20 cellular contexts compared by ENCODE assay signal in the genomic region with DNA sequence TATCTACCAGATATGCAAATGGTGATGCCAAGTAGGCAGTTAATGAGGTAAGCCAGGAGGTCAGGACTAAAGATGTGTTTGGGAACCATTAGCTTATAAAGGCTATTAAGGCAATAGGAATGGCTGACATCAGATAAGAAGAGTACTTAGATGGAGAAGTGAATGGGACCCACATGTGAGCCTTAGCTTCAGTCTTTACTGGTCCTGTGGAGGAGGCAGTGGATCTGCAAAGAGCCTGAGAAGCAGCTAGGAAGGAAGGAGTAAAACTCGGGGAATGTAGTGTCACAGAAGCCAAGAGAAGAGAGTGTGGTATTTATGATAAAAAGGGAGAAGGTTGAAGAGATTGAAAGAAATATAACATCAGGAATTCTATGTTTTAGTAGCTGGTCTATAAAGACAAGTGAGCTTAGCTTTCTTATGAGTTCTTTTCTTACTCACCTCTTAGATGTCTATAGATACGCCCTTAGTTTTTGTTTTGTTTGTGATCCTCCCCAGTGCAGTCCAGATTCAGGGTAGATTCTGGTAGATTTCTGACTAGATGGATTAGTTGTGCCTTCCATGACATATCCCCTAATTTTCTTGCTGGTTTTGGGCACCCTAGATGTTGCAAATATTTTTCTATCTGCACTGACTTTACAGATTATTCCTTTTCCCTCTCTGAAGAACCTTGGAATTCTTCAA. TPM values are rescaled to one million over a fixed set of nuclear protein-coding genes. Genes with fewer than 3 reads are reported as not detected.
DNase-seq lines count a peak whose midpoint lies in the region; ATAC-seq, FAIRE-seq and TF ChIP-seq lines count a peak whose summit lies in the region.
"Had no signal": no experiment of that assay in that cellular context is flagged by ENCODE, and none has a peak within 500 bp of the region (broad histone marks: within the 10 kb centered on the region; RNA-seq: fewer than 3 reads in every experiment).

No MANE protein-coding gene starts in this region.

- intact Hi-C loops in natural killer cell (cut with micrococcal nuclease) = no loop called here
- intact Hi-C loops in GM12878 (cut with micrococcal nuclease; ENCODE audit: unreplicated experiment) = no loop called here

- in situ Hi-C loops in GM12878 (cut with MboI) = no loop called here

- no peak for TF ChIP-seq POLR2A in GM12878 (IDR thresholded peaks at IDR 0.05; ENCODE audit: low read depth, low read length)

- H3K9ac ChIP-seq in GM12878 (ENCODE audit: control insufficient read depth, insufficient read depth, low read length) = no peak overlapping the region

- H3K27ac ChIP-seq in GM12878 (ENCODE audit: control insufficient read depth, insufficient read depth) = no peak overlapping the region
- H3K27ac ChIP-seq: psoas muscle had no signal

- CTCF ChIA-PET in GM12878 (lab: Yijun Ruan, JAX) = interaction anchor here (0.6 to 1.8 kb wide), 5 partner anchors 22 to 139 kb away, joined by 3 to 10 read pairs (median 4); no protein-coding TSS in a partner anchor

- no peak overlapping the region for H2AFZ ChIP-seq in GM12878 (ENCODE audit: control insufficient read depth, low read depth, low read length)

- H3K4me1 ChIP-seq in GM12878 (ENCODE audit: control insufficient read depth, insufficient read depth, low read length) = peaks cover 5% of the 10 kb centered on the region; the same call in 1 of the 2 replicates
- H3K4me1 ChIP-seq: psoas muscle had no signal

- peaks cover 32 to 47% of the 10 kb centered on the region in 2 donors for H3K4me1 Mint-ChIP-seq in natural killer cell
- H3K4me1 Mint-ChIP-seq in natural killer cell treated with Interleukin-12 subunit alpha and Interleukin-12 subunit beta and Interleukin-15 and Interleukin-18, amount 100 ng/mL, for 72 hours (ENCODE audit: low read depth in 2 of 2) = peaks cover 24 to 25% of the 10 kb centered on the region in 2 donors
- H3K4me1 Mint-ChIP-seq in IgD-negative memory B cell = peaks cover 43 to 58% (median 47%) of the 10 kb centered on the region in 3 donors

- peaks cover 23% of the 10 kb centered on the region for H3K36me3 Mint-ChIP-seq in natural killer cell
- H3K36me3 Mint-ChIP-seq in natural killer cell treated with Interleukin-12 subunit alpha and Interleukin-12 subunit beta and Interleukin-15 and Interleukin-18, amount 100 ng/mL, for 72 hours = peaks cover 20% of the 10 kb centered on the region
- H3K36me3 Mint-ChIP-seq in IgD-negative memory B cell = peaks cover 20% of the 10 kb centered on the region

- ATAC-seq in natural killer cell (no peak), GM12878 (peak; percentile 30; the same call in 2 of the 3 replicates), GM19395 (IDR thresholded peaks at IDR 0.05; ENCODE audit: unreplicated experiment) (no peak)
- ATAC-seq in natural killer cell treated with Interleukin-12 subunit alpha and Interleukin-12 subunit beta and Interleukin-15 and Interleukin-18, amount 100 ng/mL, for 72 hours = no peak
- ATAC-seq: HepG2, mucosa of descending colon, psoas muscle had no signal

- H3K27ac Mint-ChIP-seq in natural killer cell = peak overlapping the region; percentile 46 to 75
- peak overlapping the region in 1 of 2 donors; percentile 11 for H3K27ac Mint-ChIP-seq in natural killer cell treated with Interleukin-12 subunit alpha and Interleukin-12 subunit beta and Interleukin-15 and Interleukin-18, amount 100 ng/mL, for 72 hours
- H3K27ac Mint-ChIP-seq in IgD-negative memory B cell = peak overlapping the region in 2 of 3 donors; percentile 2 to 10

- peaks cover 2 to 5% of the 10 kb centered on the region in 2 donors for H3K9me3 Mint-ChIP-seq in natural killer cell
- peaks cover 16% of the 10 kb centered on the region for H3K9me3 Mint-ChIP-seq in natural killer cell treated with Interleukin-12 subunit alpha and Interleukin-12 subunit beta and Interleukin-15 and Interleukin-18, amount 100 ng/mL, for 72 hours
- H3K9me3 Mint-ChIP-seq in IgD-negative memory B cell = peaks cover 0 to 10% (median 0%) of the 10 kb centered on the region in 3 donors

- H3K4me3 Mint-ChIP-seq in natural killer cell (no peak overlapping the region), IgD-negative memory B cell (peak overlapping the region in 2 of 4 donors; percentile 6 to 39)
- no peak overlapping the region for H3K4me3 Mint-ChIP-seq in natural killer cell treated with Interleukin-12 subunit alpha and Interleukin-12 subunit beta and Interleukin-15 and Interleukin-18, amount 100 ng/mL, for 72 hours

- no peak overlapping the region for H3K4me2 ChIP-seq in GM12878 (ENCODE audit: control insufficient read depth, insufficient read depth)

- SMC1A ChIA-PET in GM12878 (lab: Charles Lee; ENCODE audit: uncharacterized antibody, unreplicated experiment) = interaction anchor here (0.9 to 2.9 kb wide), 22 partner anchors 10 to 219 kb away, joined by 3 to 19 read pairs (median 5); partner anchors contain the start of gene SLAMF6

- DNase-seq in natural killer cell (no peak), GM12878 (ENCODE audit: low read depth, low spot score) (no peak), Ammon's horn (ENCODE audit: low spot score) (no peak), pons (ENCODE audit: low spot score) (no peak)
- no peak for DNase-seq in natural killer cell treated with Interleukin-12 subunit alpha and Interleukin-12 subunit beta and Interleukin-15 and Interleukin-18, amount 100 ng/mL, for 72 hours (ENCODE audit: low spot score)
- DNase-seq: activated CD4-positive, alpha-beta T cell treated with anti-CD3 and anti-CD28 coated beads for 4 hours; effector CD4-positive, alpha-beta T cell; HCEC 1CT; mucosa of descending colon; NCI-H1694 treated with DMSO at 0.1 percent for 48 hours; NCI-H2227 treated with DMSO at 0.1 percent for 48 hours; psoas muscle; stimulated activated CD4-positive, alpha-beta T cell treated with anti-CD3 and anti-CD28 coated beads, Interleukin-15, amount 100 ng/mL, for 24 hours had no signal

- POLR2A ChIA-PET in GM12878 (lab: Charles Lee) = interaction anchor here (0.5 to 2.4 kb wide), 5 partner anchors 15 to 39 kb away, joined by 3 to 9 read pairs (median 3); partner anchors contain the start of gene SLAMF6

- FAIRE-seq in GM12878 (lab: Jason Lieb, UNC) = no peak
- FAIRE-seq: HepG2 had no signal

- H3K27me3 Mint-ChIP-seq in natural killer cell (ENCODE audit: low read depth in 2 of 2) = no peaks in the 10 kb centered on the region
- no peaks in the 10 kb centered on the region for H3K27me3 Mint-ChIP-seq in natural killer cell treated with Interleukin-12 subunit alpha and Interleukin-12 subunit beta and Interleukin-15 and Interleukin-18, amount 100 ng/mL, for 72 hours
- no peaks in the 10 kb centered on the region for H3K27me3 Mint-ChIP-seq in IgD-negative memory B cell

- H3K79me2 ChIP-seq in GM12878 (ENCODE audit: control insufficient read depth, insufficient read depth, low read length) = no peaks in the 10 kb centered on the region

- H4K20me1 ChIP-seq in GM12878 (ENCODE audit: control insufficient read depth, insufficient read depth) = no peaks in the 10 kb centered on the region

- TF ChIP-seq EP300 in GM12878 (IDR thresholded peaks at IDR 0.05; ENCODE audit: borderline replicate concordance in 1 of 2, control insufficient read depth in 1 of 2, low read depth in 2 of 2, low read length in 2 of 2) = no peak

- no TSS peak for BruUV-seq in GM12878 (replicated peaks; lab: Mats Ljungman, UMichigan)

- RAD21 ChIA-PET in GM12878 (lab: Charles Lee; ENCODE audit: unreplicated experiment) = interaction anchor here (0.8 to 4.5 kb wide), 7 partner anchors 18 to 66 kb away, joined by 3 to 25 read pairs (median 5); no protein-coding TSS in a partner anchor

- TF ChIP-seq RAD21 in GM12878 (IDR thresholded peaks at IDR 0.05; ENCODE audit: insufficient read depth, low read depth, low read length) = no peak

- 75% methylated on average over 2 of the region's 2 CpGs for WGBS in GM12878 (ENCODE audit: insufficient coverage, insufficient replicate concordance, low lambda C conversion rate, missing lambda C conversion rate)

- no peak overlapping the region for H3K4me3 ChIP-seq in GM12878
- H3K4me3 ChIP-seq: lung, mucosa of descending colon, psoas muscle had no signal

- peaks cover 5% of the 10 kb centered on the region; the same call in 1 of the 3 replicates for H3K9me3 ChIP-seq in GM12878 (replicated peaks; ENCODE audit: control insufficient read depth, insufficient read depth, low read length)
- H3K9me3 ChIP-seq: mucosa of descending colon, psoas muscle had no signal

- H3K36me3 ChIP-seq in GM12878 (ENCODE audit: control insufficient read depth in 2 of 2, insufficient read depth in 2 of 2, low read length in 1 of 2) = peaks cover 2 to 16% of the 10 kb centered on the region in 2 experiments; a peak in 3 of 4 replicates

- TF ChIP-seq CTCF in natural killer cell (IDR thresholded peaks at IDR 0.05) (no peak), GM12878 (IDR thresholded peaks at IDR 0.05 in 2 of 3, conservative IDR thresholded peaks at IDR 0.05 in 1 of 3; ENCODE audit: control insufficient read depth in 2 of 3, extremely low read depth in 1 of 3, insufficient read depth in 1 of 3, low read depth in 3 of 3, low read length in 3 of 3) (no peak)

- H3K27me3 ChIP-seq in GM12878 (replicated peaks in 1 of 2; ENCODE audit: control insufficient read depth in 2 of 2, insufficient read depth in 2 of 2, low read length in 1 of 2) = no peaks in the 10 kb centered on the region

TF ChIP-seq in GM12878, 131 proteins besides CTCF, POLR2A, EP300 and RAD21 (continues in another document):
- TF ChIP-seq GATAD2B (conservative IDR thresholded peaks at IDR 0.05; ENCODE audit: low read depth) = no peak

RNA-seq across cellular contexts. Expression of gene SLAMF6, which starts 39.4 kb away (rescaled TPM):
- total RNA-seq in natural killer cell (10 to 100 TPM; 66.7 to 88.2 (median 68.1) TPM), GM12878 (2014; rRNA removed) (44.1 and 52.5 TPM in 2 replicates), GM12878 (2014; rRNA removed; fragmentation: Illumina TruSeq; extraction: Trizol) (53.7 and 55.9 TPM in 2 replicates), GM12878 (2021) (30.4 and 30.8 TPM in 2 replicates)
- 10 to 100 TPM; 10.9 to 17.7 TPM for total RNA-seq in natural killer cell treated with Interleukin-12 subunit alpha and Interleukin-12 subunit beta and Interleukin-15 and Interleukin-18, amount 100 ng/mL, for 72 hours
- polyA plus RNA-seq in IgD-negative memory B cell (109 TPM), GM12878 (2011; rRNA removed) (89.6 and 105 TPM in 2 replicates), GM12878 (2014; fragmentation: Illumina TruSeq; extraction: Trizol) (72.7 and 89.7 TPM in 2 replicates), GM12878 (2014; fragmentation: Nextera tagmentation; extraction: Ambion mirVana) (10 to 100 TPM; 20.5 to 27.1 TPM), GM12878 (2014; rRNA removed) (32.1 and 42.5 TPM in 2 replicates), GM12878 (2016; fragmentation: Nextera tagmentation; extraction: Ambion mirVana) (10 to 100 TPM; 24.3 to 28.3 TPM)
- total RNA-seq in GM12878 (2013; cell fraction: nucleolus; rRNA removed) = 145 and 152 TPM in 2 replicates
- 20.9 TPM for polyA plus RNA-seq in GM12878 (2011; ENCODE audit: low read depth)
- polyA plus RNA-seq in GM12878 (2011; cell fraction: cytosol; rRNA removed) = 54.6 and 63.9 TPM in 2 replicates
- polyA plus RNA-seq in GM12878 (2011; cell fraction: nucleus; rRNA removed) = 36.8 and 51.5 TPM in 2 replicates
- 30.7 and 68.4 TPM in 2 replicates for polyA plus RNA-seq in GM12878 (2012)
- polyA minus RNA-seq in GM12878 (2011; rRNA and poly(A)+ RNA removed) = 86.4 and 92.1 TPM in 2 replicates
- 19.6 and 22.6 TPM in 2 replicates for polyA minus RNA-seq in GM12878 (2011; cell fraction: cytosol; rRNA and poly(A)+ RNA removed)
- polyA minus RNA-seq in GM12878 (2011; cell fraction: nucleus; rRNA and poly(A)+ RNA removed) = 19.1 and 23.9 TPM in 2 replicates
- total RNA-seq: epithelial cell of proximal tubule, HepG2, RPMI7951, SK-MEL-5 had no signal
- polyA plus RNA-seq: HepG2 had no signal
